9 cellular contexts compared by ENCODE assay signal in the genomic region with DNA sequence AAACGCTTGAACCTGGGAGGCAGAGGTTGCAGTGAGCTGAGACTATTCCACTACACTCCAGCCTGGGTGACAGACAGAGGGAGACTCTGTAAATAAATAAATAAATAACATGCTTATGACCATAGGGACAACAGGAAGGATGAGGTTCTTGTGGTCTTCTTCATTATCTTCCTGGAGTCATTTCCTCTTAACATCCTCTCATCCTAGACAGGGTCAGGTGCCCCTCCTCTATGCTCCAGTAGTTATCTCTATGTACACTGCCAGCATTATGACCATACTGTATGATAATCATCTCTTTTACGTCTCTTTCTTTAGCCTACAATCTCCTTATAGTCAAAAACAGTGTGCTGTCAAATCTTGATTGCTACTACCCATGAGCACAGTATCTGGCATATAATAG.
DNase-seq lines count a peak whose midpoint lies in the region; ATAC-seq and TF ChIP-seq lines count a peak whose summit lies in the region.
"Had no signal": no experiment of that assay in that cellular context is flagged by ENCODE, and none has a peak within 500 bp of the region (broad histone marks: within the 10 kb centered on the region; RNA-seq: fewer than 3 reads in every experiment).

No MANE protein-coding gene starts in this region.

- DNase-seq in DMS53 (lab: John Stamatoyannopoulos, UW) (peak; percentile 81), NCI-H446 (lab: John Stamatoyannopoulos, UW) (no peak), NCI-H82 treated with DMSO at 0.1 percent for 48 hours (lab: John Stamatoyannopoulos, UW; ENCODE audit: unreplicated experiment) (no peak)
- DNase-seq in activated CD8-positive, alpha-beta memory T cell treated with anti-CD3 and anti-CD28 coated beads, Interleukin-2, amount 50 U/mL, for 4 hours, result no peak
- DNase-seq: DMS153 had no signal

- peak overlapping the region; percentile 82 for H3K27ac ChIP-seq in VCaP

- TF ChIP-seq CTCF in VCaP (conservative IDR thresholded peaks at IDR 0.05), result no peak

- ATAC-seq in GM19452 (IDR thresholded peaks at IDR 0.05; ENCODE audit: unreplicated experiment) (peak; percentile 85), HG03159 (IDR thresholded peaks at IDR 0.05; ENCODE audit: unreplicated experiment) (peak; percentile 72), HG03439 (IDR thresholded peaks at IDR 0.05; ENCODE audit: unreplicated experiment) (no peak)
